8 cellular contexts compared by ENCODE assay signal in the genomic region with DNA sequence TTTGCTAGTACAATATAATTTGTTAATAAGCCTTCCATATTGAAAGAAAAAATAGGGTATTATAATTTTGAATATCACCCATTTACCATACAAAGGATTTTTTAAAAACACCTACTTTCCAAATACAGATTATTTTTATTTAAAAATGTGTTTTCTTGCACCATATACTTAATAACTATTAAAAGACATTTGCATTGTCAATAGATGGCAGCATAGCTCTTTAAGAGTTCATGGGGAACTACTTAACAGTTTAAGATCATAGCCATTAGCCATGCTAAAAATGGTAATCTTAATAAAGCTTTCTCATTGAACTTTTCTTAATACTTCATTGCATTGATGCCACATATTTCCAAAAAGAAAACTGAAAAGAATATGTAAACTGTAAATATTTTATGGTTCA.
DNase-seq lines count a peak whose midpoint lies in the region; ATAC-seq, FAIRE-seq and TF ChIP-seq lines count a peak whose summit lies in the region.

No MANE protein-coding gene starts in this region.

- H3K79me2 ChIP-seq in mesendoderm (ENCODE audit: control insufficient read depth, insufficient read depth, low read length), result no peaks in the 10 kb centered on the region

- H2BK120ac ChIP-seq in mesendoderm (ENCODE audit: low read depth, low read length), result no peak overlapping the region

- H3K36me3 ChIP-seq in mesendoderm (ENCODE audit: control insufficient read depth, insufficient read depth, low read length) (no peaks in the 10 kb centered on the region), ascending aorta (no peaks in the 10 kb centered on the region)

- intact Hi-C loops in ascending aorta (cut with DNase I), result no loop called here

- TF ChIP-seq CTCF in astrocyte of the spinal cord (IDR thresholded peaks at IDR 0.05; ENCODE audit: low read depth, low read length), result peak; percentile 47
- no peak for TF ChIP-seq CTCF in ascending aorta (IDR thresholded peaks at IDR 0.05)

- ATAC-seq in HG03565 (IDR thresholded peaks at IDR 0.05; ENCODE audit: unreplicated experiment) (no peak), GM18519 (IDR thresholded peaks at IDR 0.05; ENCODE audit: low FRiP score, unreplicated experiment) (no peak)

- H3K27me3 ChIP-seq in mesendoderm (ENCODE audit: insufficient read depth, low read length, poor library complexity) (no peaks in the 10 kb centered on the region), ascending aorta (no peaks in the 10 kb centered on the region)

- peak; percentile 25 for DNase-seq in NCI-H1092 (lab: John Stamatoyannopoulos, UW)
- DNase-seq in astrocyte of the spinal cord (ENCODE audit: low read depth, low spot score), result peak; percentile 64
- DNase-seq in mesendoderm, result peak; percentile 53
- no peak for DNase-seq in T-helper 2 cell
- no peak for DNase-seq in ascending aorta (ENCODE audit: low spot score in 2 of 2)

- H2BK15ac ChIP-seq in mesendoderm (replicated peaks; ENCODE audit: low read depth), result no peak overlapping the region

- H3K4me3 ChIP-seq in astrocyte of the spinal cord (ENCODE audit: low read depth, low read length) (no peak overlapping the region), mesendoderm (ENCODE audit: low read length) (no peak overlapping the region), ascending aorta (no peak overlapping the region)

- H3K9me3 ChIP-seq in ascending aorta, result no peaks in the 10 kb centered on the region

- H3K4me2 ChIP-seq in mesendoderm (ENCODE audit: low read length), result no peak overlapping the region

- H3K27ac ChIP-seq in mesendoderm (ENCODE audit: low read depth, low read length), result no peak overlapping the region
- no peak overlapping the region for H3K27ac ChIP-seq in ascending aorta

- H3K4me1 ChIP-seq in mesendoderm (ENCODE audit: control insufficient read depth, low read depth, low read length), result no peaks in the 10 kb centered on the region
- H3K4me1 ChIP-seq in ascending aorta, result no peaks in the 10 kb centered on the region

- H3K23ac ChIP-seq in mesendoderm (ENCODE audit: low read length), result no peak overlapping the region

- no peak overlapping the region for H3K9ac ChIP-seq in mesendoderm (ENCODE audit: low read length)

- no peak overlapping the region for H3K4ac ChIP-seq in mesendoderm (ENCODE audit: low read depth, low read length)

- in situ Hi-C loops in astrocyte of the spinal cord (cut with HindIII; ENCODE audit: low sequenced_read_pairs), result no loop called here

- no peak overlapping the region for H2BK5ac ChIP-seq in mesendoderm (ENCODE audit: low read length)

- no peak overlapping the region for H3K56ac ChIP-seq in mesendoderm (ENCODE audit: low read length)

- no peak overlapping the region for H3K18ac ChIP-seq in mesendoderm (ENCODE audit: low read length)

- no peak overlapping the region for H4K8ac ChIP-seq in mesendoderm (ENCODE audit: low read depth, low read length)

- no peaks in the 10 kb centered on the region for H3K79me1 ChIP-seq in mesendoderm (ENCODE audit: low read length)

- FAIRE-seq in G401.6 (lab: Jason Lieb, UNC), result peak; percentile 89

- H4K5ac ChIP-seq in mesendoderm (ENCODE audit: low read length), result no peak overlapping the region

- H2AK5ac ChIP-seq in mesendoderm (ENCODE audit: low read length), result no peak overlapping the region

Comparison
In these comparisons a context has a peak if more than half of its experiments do, and no peak if none do; other contexts are left out.
1. DNase-seq: peak in NCI-H1092 (single experiment), astrocyte of the spinal cord (single experiment) and mesendoderm (single experiment); none in T-helper 2 cell (0 of 5) and ascending aorta (0 of 2).